In the genomic region with DNA sequence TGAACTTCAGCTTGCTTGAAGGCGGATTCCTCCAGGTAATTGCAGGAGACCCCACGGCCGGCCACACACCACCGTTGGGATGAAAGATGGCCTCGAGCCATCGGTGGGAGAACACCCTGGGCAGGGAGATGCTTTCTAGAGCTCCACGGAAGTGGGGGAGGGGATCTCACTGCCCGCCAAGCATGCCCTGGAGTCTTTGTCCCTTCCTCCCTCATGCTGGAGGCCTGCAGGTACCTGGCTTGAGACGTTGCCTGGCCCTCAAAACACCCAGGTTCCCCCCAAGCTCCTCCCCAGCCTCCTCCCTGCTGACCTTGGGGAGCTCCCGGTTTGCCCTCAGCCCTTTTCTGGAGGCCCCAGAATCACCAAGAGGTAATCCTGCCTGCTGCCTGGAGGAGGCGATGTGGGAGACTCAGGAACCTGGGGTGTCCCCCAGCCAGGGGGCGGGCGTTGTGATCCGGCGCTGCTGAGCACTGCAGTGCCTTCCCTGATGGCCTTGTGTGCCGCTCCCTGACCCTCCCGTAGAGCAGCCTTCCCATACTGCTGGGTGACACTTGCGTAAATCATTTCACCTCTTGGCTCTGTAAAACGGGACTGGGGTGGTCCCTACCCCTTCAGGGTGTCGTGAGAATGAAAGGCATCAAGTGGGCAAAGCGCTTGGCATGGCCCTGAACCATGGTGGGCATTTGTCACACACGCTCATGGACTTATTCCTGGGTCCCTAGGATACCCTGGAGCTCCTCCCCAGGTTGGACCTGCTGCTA, we compare ENCODE assay signal across 15 cellular contexts.
A peak's percentile ranks its signal among the peaks of the same experiment; 100 is the strongest.
DNase-seq lines count a peak whose midpoint lies in the region; ATAC-seq, FAIRE-seq and TF ChIP-seq lines count a peak whose summit lies in the region.
"Had no signal": no experiment of that assay in that cellular context is flagged by ENCODE, and none has a peak within 500 bp of the region (broad histone marks: within the 10 kb centered on the region; RNA-seq: fewer than 3 reads in every experiment).

No MANE protein-coding gene starts in this region.

- BruUV-seq in IMR-90 (replicated peaks; lab: Mats Ljungman, UMichigan): no TSS peak

- no peaks in the 10 kb centered on the region for H4K20me1 ChIP-seq in IMR-90 (ENCODE audit: insufficient read depth, low read length)
- no peaks in the 10 kb centered on the region for H4K20me1 ChIP-seq in H1 (replicated peaks in 1 of 2; ENCODE audit: control insufficient read depth in 1 of 2, insufficient read depth in 2 of 2, low read length in 2 of 2)
- no peaks in the 10 kb centered on the region for H4K20me1 ChIP-seq in smooth muscle cell (ENCODE audit: low read depth)

- H3K27ac Mint-ChIP-seq in activated T-cell treated with anti-CD3 and anti-CD28 coated beads, Interleukin-2, amount 50 U/mL, for 24 hours: no peak overlapping the region
- H3K27ac Mint-ChIP-seq: B cell had no signal

- no peak overlapping the region for H3K4me3 ChIP-seq in IMR-90 (ENCODE audit: insufficient read depth, low read depth, low read length)
- H3K4me3 ChIP-seq in H1 (ENCODE audit: extremely low read depth in 1 of 4, insufficient read depth in 2 of 4, low read depth in 3 of 4, low read length in 4 of 4): no peak overlapping the region
- no peak overlapping the region for H3K4me3 ChIP-seq in smooth muscle cell
- H3K4me3 ChIP-seq: coronary artery, gastroesophageal sphincter, prostate gland had no signal

- no peaks in the 10 kb centered on the region for H3K79me2 ChIP-seq in H1 (ENCODE audit: control insufficient read depth in 1 of 2, insufficient read depth in 2 of 2, low read length in 2 of 2)
- no peaks in the 10 kb centered on the region for H3K79me2 ChIP-seq in smooth muscle cell (ENCODE audit: low read depth)

- peaks cover 31% of the 10 kb centered on the region for H3K4me1 Mint-ChIP-seq in activated T-cell treated with anti-CD3 and anti-CD28 coated beads, Interleukin-2, amount 50 U/mL, for 24 hours (ENCODE audit: low read depth)

- H3K23ac ChIP-seq in IMR-90 (ENCODE audit: low read depth, low read length) (no peak overlapping the region; the same call in 1 of the 2 replicates), H1 (ENCODE audit: insufficient read length) (no peak overlapping the region)

- H3K27me3 Mint-ChIP-seq in activated T-cell treated with anti-CD3 and anti-CD28 coated beads, Interleukin-2, amount 50 U/mL, for 24 hours: peaks cover 4% of the 10 kb centered on the region

- in situ Hi-C loops in IMR-90 (cut with MboI; ENCODE audit: low sequenced_read_pairs): no loop called here

- no peaks in the 10 kb centered on the region for H3K9me3 Mint-ChIP-seq in activated T-cell treated with anti-CD3 and anti-CD28 coated beads, Interleukin-2, amount 50 U/mL, for 24 hours

- no peak for FAIRE-seq in H1 (lab: Jason Lieb, UNC)
- FAIRE-seq: RCC 7860 had no signal

- H3K27me3 ChIP-seq in IMR-90 (ENCODE audit: control insufficient read depth, insufficient read depth, low read length): no peaks in the 10 kb centered on the region
- no peaks in the 10 kb centered on the region for H3K27me3 ChIP-seq in H1 (replicated peaks in 1 of 4; ENCODE audit: control insufficient read depth in 3 of 4, extremely low read depth in 1 of 4, insufficient read depth in 3 of 4, low read length in 3 of 4)
- H3K27me3 ChIP-seq in smooth muscle cell (ENCODE audit: low read depth): no peaks in the 10 kb centered on the region
- H3K27me3 ChIP-seq: gastroesophageal sphincter had no signal

- H3K36me3 Mint-ChIP-seq in activated T-cell treated with anti-CD3 and anti-CD28 coated beads, Interleukin-2, amount 50 U/mL, for 24 hours (ENCODE audit: low read depth): no peaks in the 10 kb centered on the region

- H4K91ac ChIP-seq in IMR-90 (ENCODE audit: insufficient read depth, low read depth, low read length) (peak overlapping the region; percentile 99; the same call in 1 of the 2 replicates), H1 (replicated peaks; ENCODE audit: insufficient read length, low read length) (no peak overlapping the region)

- H3K4ac ChIP-seq in IMR-90 (ENCODE audit: low read depth, low read length) (peak overlapping the region; percentile 97), H1 (replicated peaks; ENCODE audit: insufficient read length, low read depth, low read length) (no peak overlapping the region)

- ATAC-seq in IMR-90 (ENCODE audit: low read depth) (no peak), GM18502 (IDR thresholded peaks at IDR 0.05; ENCODE audit: poor library complexity, unreplicated experiment) (no peak), HG02642 (IDR thresholded peaks at IDR 0.05; ENCODE audit: poor library complexity, unreplicated experiment) (no peak)
- ATAC-seq: gastroesophageal sphincter had no signal

- H4K8ac ChIP-seq in IMR-90 (ENCODE audit: low read depth in 2 of 2, low read length in 2 of 2) (no peak overlapping the region), H1 (ENCODE audit: extremely low read depth, insufficient read depth, low read length) (peak overlapping the region; percentile 43; the same call in 1 of the 2 replicates)

- no peak overlapping the region; the same call in 1 of the 2 replicates for H2BK12ac ChIP-seq in H1 (ENCODE audit: low read depth, low read length)

- WGBS in IMR-90 (ENCODE audit: extremely low coverage in 2 of 2, insufficient read length in 1 of 2), 2 experiments: 95% methylated on average over 4 of the region's 22 CpGs; no CpG with 5 or more reads in 1 of the 2 experiments
- WGBS in H1 (ENCODE audit: extremely low coverage in 1 of 2, insufficient coverage in 1 of 2, insufficient read length in 1 of 2, insufficient replicate concordance in 2 of 2, low coverage in 1 of 2, low lambda C conversion rate in 2 of 2, missing lambda C conversion rate in 1 of 2), 2 experiments: 86% methylated on average over 22 of the region's 22 CpGs; no CpG with 5 or more reads in 1 of the 2 experiments
- WGBS in smooth muscle cell (ENCODE audit: low lambda C conversion rate): 85% methylated on average over 22 of the region's 22 CpGs

- DNase-seq in activated T-cell treated with anti-CD3 and anti-CD28 coated beads for 48 hours (ENCODE audit: low read depth) (peak; percentile 31), IMR-90 (no peak), H1 (ENCODE audit: low read depth in 1 of 2, low spot score in 2 of 2) (peak in 1 of 2 experiments; percentile 84), smooth muscle cell (lab: John Stamatoyannopoulos, UW; ENCODE audit: unreplicated experiment) (no peak), NCI-H526 treated with DMSO at 0.1 percent for 48 hours (lab: John Stamatoyannopoulos, UW) (no peak)
- DNase-seq in activated T-cell treated with anti-CD3 and anti-CD28 coated beads, Interleukin-2, amount 50 U/mL, for 24 hours: no peak
- DNase-seq: activated naive CD4-positive, alpha-beta T cell; NCI-H2029 had no signal

- intact Hi-C loops in IMR-90 (cut with micrococcal nuclease): no loop called here

- no peak overlapping the region for H2AK9ac ChIP-seq in IMR-90 (replicated peaks; ENCODE audit: low read depth, low read length, poor library complexity)

- peak overlapping the region; percentile 98 for H2AK5ac ChIP-seq in IMR-90 (ENCODE audit: low read depth, low read length)
- H2AK5ac ChIP-seq in H1 (ENCODE audit: low read depth, low read length): no peak overlapping the region

- TF ChIP-seq POLR2A in IMR-90 (IDR thresholded peaks at IDR 0.05; ENCODE audit: low read depth, low read length) (no peak), H1 (IDR thresholded peaks at IDR 0.05; ENCODE audit: control extremely low read depth in 1 of 2, low read depth in 2 of 2, low read length in 2 of 2) (no peak)

- H2BK15ac ChIP-seq in IMR-90 (ENCODE audit: low read depth, low read length) (peak overlapping the region; percentile 88; the same call in 2 of the 3 replicates), H1 (ENCODE audit: low read length) (no peak overlapping the region)

- TF ChIP-seq CTCF in IMR-90 (conservative IDR thresholded peaks at IDR 0.05; ENCODE audit: low read depth, low read length) (no peak), H1 (IDR thresholded peaks at IDR 0.05; ENCODE audit: control extremely low read depth in 1 of 3, insufficient read depth in 1 of 3, low read depth in 1 of 3, low read length in 3 of 3) (peak; percentile 65 to 86 (median 67)), smooth muscle cell (IDR thresholded peaks at IDR 0.05; ENCODE audit: borderline replicate concordance, insufficient read depth, poor library complexity, severe bottlenecking) (peak; percentile 26)

- no peak overlapping the region for H3K9ac ChIP-seq in IMR-90 (ENCODE audit: low read depth, low read length)
- no peak overlapping the region for H3K9ac ChIP-seq in H1 (replicated peaks in 1 of 4; ENCODE audit: extremely low read depth in 1 of 4, low read depth in 3 of 4, low read length in 3 of 4)
- H3K9ac ChIP-seq in smooth muscle cell (ENCODE audit: low read depth): no peak overlapping the region

- H2BK20ac ChIP-seq in IMR-90 (ENCODE audit: low read depth, low read length) (peak overlapping the region; percentile 99), H1 (ENCODE audit: low read length) (no peak overlapping the region)

- no peaks in the 10 kb centered on the region for H3K23me2 ChIP-seq in H1 (ENCODE audit: low read depth, low read length)

- H3K4me2 ChIP-seq in IMR-90 (ENCODE audit: low read depth, low read length) (no peak overlapping the region), H1 (ENCODE audit: insufficient read depth in 1 of 2, low read depth in 2 of 2, low read length in 2 of 2) (no peak overlapping the region), smooth muscle cell (no peak overlapping the region)

- no peak overlapping the region for H2AFZ ChIP-seq in IMR-90 (replicated peaks; ENCODE audit: low read length, poor library complexity)
- no peak overlapping the region for H2AFZ ChIP-seq in H1 (ENCODE audit: low read length)
- no peak overlapping the region for H2AFZ ChIP-seq in smooth muscle cell (ENCODE audit: low read depth)

- peaks cover 35% of the 10 kb centered on the region for H3K9me1 ChIP-seq in IMR-90 (ENCODE audit: insufficient read depth, low read length)

- CTCF ChIA-PET in IMR-90 (lab: Yijun Ruan, JAX) (interaction anchor here (0.5 to 0.6 kb wide), 3 partner anchors 26 to 59 kb away, joined by 3 read pairs; no protein-coding TSS in a partner anchor), H1 (lab: Charles Lee; ENCODE audit: partially characterized antibody) (interaction anchor here (0.5 to 7.4 kb wide), 49 partner anchors 10 to 557 kb away, joined by 3 to 61 read pairs (median 4); partner anchors contain the start of gene CEBPB)

- H2BK120ac ChIP-seq in IMR-90 (ENCODE audit: low read depth, low read length) (peak overlapping the region; percentile 99; the same call in 1 of the 2 replicates), H1 (replicated peaks; ENCODE audit: low read depth, low read length) (no peak overlapping the region)

- H3K27ac ChIP-seq in IMR-90 (ENCODE audit: insufficient read depth, low read length) (no peak overlapping the region), H1 (ENCODE audit: low read depth, low read length) (no peak overlapping the region), smooth muscle cell (ENCODE audit: low read depth) (no peak overlapping the region)
- H3K27ac ChIP-seq: coronary artery had no signal

- H2BK5ac ChIP-seq in IMR-90 (ENCODE audit: low read depth, low read length, poor library complexity, severe bottlenecking) (no peak overlapping the region), H1 (ENCODE audit: low read depth, low read length) (no peak overlapping the region)

- peak overlapping the region; percentile 15; the same call in 1 of the 2 replicates for H3K14ac ChIP-seq in IMR-90 (replicated peaks; ENCODE audit: low read depth, low read length)
- no peak overlapping the region for H3K14ac ChIP-seq in H1 (ENCODE audit: insufficient read length)

- H3F3A ChIP-seq in smooth muscle cell (ENCODE audit: low read depth): peaks cover 25% of the 10 kb centered on the region

- H3K4me1 ChIP-seq in IMR-90 (ENCODE audit: control insufficient read depth, insufficient read depth, low read length) (peaks cover 34% of the 10 kb centered on the region), H1 (replicated peaks in 1 of 4; ENCODE audit: control insufficient read depth in 3 of 4, insufficient read depth in 4 of 4, low read length in 3 of 4) (peaks cover 0 to 6% (median 2%) of the 10 kb centered on the region in 4 experiments; a peak in 2 of 7 replicates), smooth muscle cell (ENCODE audit: low read depth) (peaks cover 21% of the 10 kb centered on the region)
- H3K4me1 ChIP-seq: prostate gland had no signal

- H3K56ac ChIP-seq in IMR-90 (ENCODE audit: extremely low read depth, insufficient read depth, low read length): no peak overlapping the region
- no peak overlapping the region for H3K56ac ChIP-seq in H1 (replicated peaks; ENCODE audit: insufficient read length, low read depth, low read length)

- no peak overlapping the region; the same call in 1 of the 2 replicates for H4K5ac ChIP-seq in IMR-90 (ENCODE audit: low read depth, low read length)
- H4K5ac ChIP-seq in H1 (ENCODE audit: insufficient read length, low read depth, low read length): no peak overlapping the region

- peaks cover 0 to 21% of the 10 kb centered on the region in 2 experiments; a peak in 2 of 4 replicates for H3K79me1 ChIP-seq in IMR-90 (ENCODE audit: low read depth in 1 of 2, low read length in 2 of 2)
- no peaks in the 10 kb centered on the region for H3K79me1 ChIP-seq in H1 (ENCODE audit: low read depth, low read length)

- TF ChIP-seq RAD21 in IMR-90 (IDR thresholded peaks at IDR 0.05; ENCODE audit: low read length) (no peak), H1 (IDR thresholded peaks at IDR 0.05 in 1 of 2, conservative IDR thresholded peaks at IDR 0.05 in 1 of 2; ENCODE audit: low read depth in 2 of 2, low read length in 2 of 2) (peak; percentile 26 to 55)

- H3K36me3 ChIP-seq in IMR-90 (ENCODE audit: control insufficient read depth, insufficient read depth, low read length): no peaks in the 10 kb centered on the region
- H3K36me3 ChIP-seq in H1 (ENCODE audit: control insufficient read depth in 2 of 4, insufficient read depth in 4 of 4, low read length in 3 of 4): no peaks in the 10 kb centered on the region
- no peaks in the 10 kb centered on the region for H3K36me3 ChIP-seq in smooth muscle cell (ENCODE audit: low read depth)
- H3K36me3 ChIP-seq: gastroesophageal sphincter, prostate gland had no signal

- H3K9me3 ChIP-seq in IMR-90 (ENCODE audit: control insufficient read depth, insufficient read depth, low read length) (no peaks in the 10 kb centered on the region), H1 (ENCODE audit: insufficient read depth in 2 of 2, low read depth in 1 of 2, low read length in 1 of 2) (no peaks in the 10 kb centered on the region), smooth muscle cell (replicated peaks; ENCODE audit: low read depth) (no peaks in the 10 kb centered on the region)
- H3K9me3 ChIP-seq: gastroesophageal sphincter, prostate gland had no signal

- dilution Hi-C loops in IMR-90 (cut with HindIII; ENCODE audit: low sequenced_read_pairs, unreplicated experiment): no loop called here

- H3K4me3 Mint-ChIP-seq in activated T-cell treated with anti-CD3 and anti-CD28 coated beads, Interleukin-2, amount 50 U/mL, for 24 hours: no peak overlapping the region
- H3K4me3 Mint-ChIP-seq: B cell had no signal

- H3K18ac ChIP-seq in IMR-90 (ENCODE audit: low read depth, low read length) (no peak overlapping the region), H1 (ENCODE audit: extremely low read depth, low read length) (no peak overlapping the region)

- POLR2A ChIA-PET in IMR-90 (lab: Charles Lee; ENCODE audit: unreplicated experiment) (no interaction called here), H1 (lab: Charles Lee; ENCODE audit: partially characterized antibody) (interaction anchor here (1.0 to 1.3 kb wide), 2 partner anchors 88 to 91 kb away, joined by 3 to 4 read pairs; partner anchors contain the start of gene CEBPB)

- TF ChIP-seq EP300 in H1 (IDR thresholded peaks at IDR 0.05; ENCODE audit: borderline replicate concordance in 1 of 2, low read depth in 2 of 2, low read length in 2 of 2): no peak
